8 cellular contexts compared by ENCODE assay signal in the genomic region with DNA sequence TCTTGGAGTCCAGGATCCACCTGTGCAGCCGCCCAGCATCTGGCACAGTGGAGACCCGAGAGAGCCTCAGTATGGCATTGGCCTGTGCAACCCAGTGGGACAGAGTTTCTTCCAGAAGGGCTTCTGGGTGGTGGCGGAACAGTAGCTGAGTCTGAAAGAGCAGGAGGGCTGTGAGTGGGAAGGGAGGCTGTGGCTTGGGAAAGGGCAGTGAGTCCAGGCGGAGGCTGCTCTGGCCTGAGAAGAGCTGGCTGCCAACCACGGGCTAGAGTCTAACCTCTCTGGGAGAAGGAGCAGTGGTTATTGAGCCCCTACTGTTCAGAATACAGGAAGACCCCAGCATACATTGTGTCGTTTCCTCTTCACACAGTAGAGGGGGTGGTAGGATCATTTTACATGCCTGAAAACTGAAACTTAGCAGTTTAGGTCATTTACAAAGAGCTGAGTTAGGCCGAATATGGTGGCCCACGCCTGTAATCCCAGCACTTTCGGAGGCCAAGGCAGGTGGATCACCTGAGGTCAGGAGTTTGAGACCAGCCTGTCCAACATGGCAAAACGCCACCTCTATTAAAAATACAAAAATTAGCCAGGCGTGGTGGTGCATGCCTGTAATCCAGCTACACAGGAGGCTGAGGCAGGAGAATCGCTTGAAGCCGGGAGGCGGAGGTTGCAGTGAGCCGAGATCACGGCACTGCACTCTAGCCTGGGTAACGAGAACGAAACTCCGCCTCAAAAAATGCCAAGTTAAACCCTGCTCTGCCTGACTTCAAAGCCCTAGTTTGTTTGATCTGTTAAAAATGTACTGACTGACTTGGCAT. TPM values are rescaled to one million over a fixed set of nuclear protein-coding genes. Genes with fewer than 3 reads are reported as not detected.
A peak's percentile ranks its signal among the peaks of the same experiment; 100 is the strongest.
DNase-seq lines count a peak whose midpoint lies in the region; ATAC-seq, FAIRE-seq and TF ChIP-seq lines count a peak whose summit lies in the region.

No MANE protein-coding gene starts in this region.

- peak; percentile 64 for TF ChIP-seq CTCF in MM.1S (IDR thresholded peaks at IDR 0.05; ENCODE audit: low read length)
- TF ChIP-seq CTCF in astrocyte (IDR thresholded peaks at IDR 0.05; ENCODE audit: insufficient read depth, low read depth, low read length): peak; percentile 31

- no peak overlapping the region for H2AFZ ChIP-seq in MM.1S (ENCODE audit: low read length)
- H2AFZ ChIP-seq in astrocyte (ENCODE audit: low read depth, low read length): no peak overlapping the region

- H3K27ac Mint-ChIP-seq in CD4-positive, alpha-beta memory T cell: peak overlapping the region; percentile 89 to 97 (median 94)
- H3K27ac Mint-ChIP-seq in astrocyte (ENCODE audit: unreplicated experiment): peak overlapping the region; percentile 94
- H3K27ac Mint-ChIP-seq in stimulated activated naive CD8-positive, alpha-beta T cell treated with anti-CD3 and anti-CD28 coated beads, Interleukin-15, amount 100 ng/mL, for 72 hours: peak overlapping the region; percentile 98 to 99

- peak overlapping the region; percentile 82 to 96 (median 86) for H3K4me3 Mint-ChIP-seq in CD4-positive, alpha-beta memory T cell
- peak overlapping the region; percentile 97 for H3K4me3 Mint-ChIP-seq in astrocyte (ENCODE audit: unreplicated experiment)
- H3K4me3 Mint-ChIP-seq in stimulated activated naive CD8-positive, alpha-beta T cell treated with anti-CD3 and anti-CD28 coated beads, Interleukin-15, amount 100 ng/mL, for 72 hours: peak overlapping the region; percentile 90 to 98

- intact Hi-C loops in CD4-positive, alpha-beta memory T cell (cut with micrococcal nuclease): loop anchor here (1.0 to 10.0 kb wide), 5 partner anchors 40 to 710 kb away; partner anchors contain the start of genes ACAN, MRPL46, MRPS11 and POLG

- peaks cover 16% of the 10 kb centered on the region for H3K36me3 ChIP-seq in CD4-positive, alpha-beta memory T cell (ENCODE audit: insufficient read depth, low read length)
- H3K36me3 ChIP-seq in MM.1S (replicated peaks; ENCODE audit: insufficient read depth, low read length): peaks cover 14% of the 10 kb centered on the region
- H3K36me3 ChIP-seq in astrocyte (ENCODE audit: insufficient read depth, low read length): peaks cover 37% of the 10 kb centered on the region

- H3K79me2 ChIP-seq in MM.1S (ENCODE audit: low read length) (peaks cover 81% of the 10 kb centered on the region), astrocyte (ENCODE audit: insufficient read depth, low read length) (peaks cover 86% of the 10 kb centered on the region)

- peak; percentile 25 for ATAC-seq in GM21381 (IDR thresholded peaks at IDR 0.05; ENCODE audit: unreplicated experiment)
- peak; percentile 53 for ATAC-seq in stimulated activated naive CD8-positive, alpha-beta T cell treated with anti-CD3 and anti-CD28 coated beads, Interleukin-15, amount 100 ng/mL, for 72 hours

- H3K27ac ChIP-seq in CD4-positive, alpha-beta memory T cell (ENCODE audit: low read depth, low read length): peak overlapping the region; percentile 82
- H3K27ac ChIP-seq in MM.1S (ENCODE audit: low read length): peak overlapping the region; percentile 73
- H3K27ac ChIP-seq in astrocyte (ENCODE audit: low read depth, low read length): peak overlapping the region; percentile 99

- H4K20me1 ChIP-seq in MM.1S (ENCODE audit: insufficient read depth, low read length) (peaks cover 24% of the 10 kb centered on the region), astrocyte (ENCODE audit: insufficient read depth, low read length) (peaks cover 76% of the 10 kb centered on the region)

- no peak for FAIRE-seq in astrocyte (lab: Jason Lieb, UNC)

- H3K27me3 Mint-ChIP-seq in CD4-positive, alpha-beta memory T cell: peaks cover 0 to 2% of the 10 kb centered on the region in 2 donors
- H3K27me3 Mint-ChIP-seq in astrocyte (ENCODE audit: low read depth, unreplicated experiment): no peaks in the 10 kb centered on the region
- peaks cover 8% of the 10 kb centered on the region for H3K27me3 Mint-ChIP-seq in stimulated activated naive CD8-positive, alpha-beta T cell treated with anti-CD3 and anti-CD28 coated beads, Interleukin-15, amount 100 ng/mL, for 72 hours

- peaks cover 80% of the 10 kb centered on the region for H3K4me1 ChIP-seq in CD4-positive, alpha-beta memory T cell (ENCODE audit: insufficient read depth, low read length)
- H3K4me1 ChIP-seq in MM.1S (ENCODE audit: low read length) (peaks cover 60% of the 10 kb centered on the region), astrocyte (ENCODE audit: insufficient read depth, low read length) (peaks cover 40% of the 10 kb centered on the region)

- peaks cover 52% of the 10 kb centered on the region for H3F3A ChIP-seq in MM.1S (ENCODE audit: insufficient read depth, low read length)

- CTCF ChIA-PET in CD4-positive, alpha-beta memory T cell (lab: Charles Lee; ENCODE audit: partially characterized antibody): interaction anchor here (0.6 to 9.9 kb wide), 26 partner anchors 9 to 548 kb away, joined by 3 to 132 read pairs (median 5); partner anchors contain the start of gene HAPLN3

- H3K4me2 ChIP-seq in MM.1S (ENCODE audit: low read depth, low read length): peak overlapping the region; percentile 99
- H3K4me2 ChIP-seq in astrocyte (ENCODE audit: low read length): peak overlapping the region; percentile 88

- no peaks in the 10 kb centered on the region for H3K9me2 ChIP-seq in MM.1S (replicated peaks; ENCODE audit: insufficient read depth, low read length)

- DNase-seq in CD4-positive, alpha-beta memory T cell: peak; percentile 74 to 78 (median 76)
- DNase-seq in MM.1S (peak; percentile 79), astrocyte (ENCODE audit: low read depth) (no peak), iris pigment epithelial cell (ENCODE audit: low read depth) (peak; percentile 40), NCI-H146 treated with DMSO at 0.1 percent for 48 hours (lab: John Stamatoyannopoulos, UW; ENCODE audit: unreplicated experiment) (no peak), putamen (ENCODE audit: low spot score) (no peak)
- peak in 1 of 2 donors; percentile 51 for DNase-seq in stimulated activated naive CD8-positive, alpha-beta T cell treated with anti-CD3 and anti-CD28 coated beads, Interleukin-15, amount 100 ng/mL, for 72 hours

- no peaks in the 10 kb centered on the region for H3K9me3 Mint-ChIP-seq in CD4-positive, alpha-beta memory T cell
- no peaks in the 10 kb centered on the region for H3K9me3 Mint-ChIP-seq in astrocyte (ENCODE audit: unreplicated experiment)
- no peaks in the 10 kb centered on the region for H3K9me3 Mint-ChIP-seq in stimulated activated naive CD8-positive, alpha-beta T cell treated with anti-CD3 and anti-CD28 coated beads, Interleukin-15, amount 100 ng/mL, for 72 hours

- peaks cover 47 to 83% (median 68%) of the 10 kb centered on the region in 4 donors for H3K4me1 Mint-ChIP-seq in CD4-positive, alpha-beta memory T cell
- H3K4me1 Mint-ChIP-seq in astrocyte (ENCODE audit: low read depth, unreplicated experiment): peaks cover 28% of the 10 kb centered on the region
- H3K4me1 Mint-ChIP-seq in stimulated activated naive CD8-positive, alpha-beta T cell treated with anti-CD3 and anti-CD28 coated beads, Interleukin-15, amount 100 ng/mL, for 72 hours: peaks cover 80% of the 10 kb centered on the region

- H3K27me3 ChIP-seq in CD4-positive, alpha-beta memory T cell (ENCODE audit: insufficient read depth, low read length): no peaks in the 10 kb centered on the region
- H3K27me3 ChIP-seq in MM.1S (replicated peaks; ENCODE audit: insufficient read depth, low read length) (no peaks in the 10 kb centered on the region), astrocyte (ENCODE audit: insufficient read depth, low read length) (no peaks in the 10 kb centered on the region)

- POLR2A ChIA-PET in CD4-positive, alpha-beta memory T cell (lab: Charles Lee; ENCODE audit: partially characterized antibody): interaction anchor here (0.6 to 8.2 kb wide), 13 partner anchors 19 to 548 kb away, joined by 3 to 113 read pairs (median 4); partner anchors contain the start of gene HAPLN3

- peak overlapping the region; percentile 99 for H3K9ac ChIP-seq in MM.1S (ENCODE audit: low read length)
- H3K9ac ChIP-seq in astrocyte (ENCODE audit: low read length): peak overlapping the region; percentile 98

- H3K4me3 ChIP-seq in CD4-positive, alpha-beta memory T cell (ENCODE audit: low read length in 2 of 2): peak overlapping the region in 1 of 2 donors; percentile 41
- H3K4me3 ChIP-seq in MM.1S (ENCODE audit: low read length) (peak overlapping the region; percentile 99), astrocyte (ENCODE audit: insufficient read depth, low read depth, low read length) (peak overlapping the region; percentile 86)

- peaks cover 17 to 28% of the 10 kb centered on the region in 2 donors for H3K36me3 Mint-ChIP-seq in CD4-positive, alpha-beta memory T cell
- H3K36me3 Mint-ChIP-seq in astrocyte (ENCODE audit: low read depth, unreplicated experiment): peaks cover 17% of the 10 kb centered on the region

- no peaks in the 10 kb centered on the region for H3K9me3 ChIP-seq in CD4-positive, alpha-beta memory T cell (ENCODE audit: control insufficient read depth in 1 of 2, low read length in 2 of 2)
- H3K9me3 ChIP-seq in MM.1S (replicated peaks; ENCODE audit: insufficient read depth, low read length): no peaks in the 10 kb centered on the region
- H3K9me3 ChIP-seq in astrocyte (ENCODE audit: insufficient read depth, low read depth, low read length): no peaks in the 10 kb centered on the region

RNA-seq across cellular contexts. Expression of gene AEN, which starts 3.2 kb away (rescaled TPM):
- total RNA-seq in CD4-positive, alpha-beta memory T cell: 10 to 100 TPM; 54.5 to 56.8 TPM
- polyA plus RNA-seq in CD4-positive, alpha-beta memory T cell: 10 to 100 TPM; 33.2 to 35.8 TPM
- total RNA-seq in astrocyte: 75.9 and 90.6 TPM in 2 replicates

RNA-seq across cellular contexts. Expression of gene ISG20, which starts 14.5 kb away (rescaled TPM):
- 100 to 1,000 TPM; 144 to 153 TPM for total RNA-seq in CD4-positive, alpha-beta memory T cell
- polyA plus RNA-seq in CD4-positive, alpha-beta memory T cell: 100 to 1,000 TPM; 494 to 667 TPM
- total RNA-seq in astrocyte: 15.9 and 18.6 TPM in 2 replicates

Comparison
In these comparisons a context has a peak if more than half of its experiments do, and no peak if none do; other contexts are left out.
1. DNase-seq: peak in CD4-positive, alpha-beta memory T cell (5 of 5), MM.1S (single experiment) and iris pigment epithelial cell (single experiment); none in astrocyte (single experiment), NCI-H146 treated with DMSO at 0.1 percent for 48 hours (single experiment) and putamen (single experiment).
2. Peak in every context shown above with its lines, with median percentiles within 50 percentile points of each other: H3K27ac ChIP-seq, H3K27ac Mint-ChIP-seq and H3K4me3 Mint-ChIP-seq.